In genomic region chr5:95821110-95822021, GRCh38 we compare ENCODE assay signal across 8 cellular contexts. TPM values are rescaled to one million over a fixed set of nuclear protein-coding genes. Genes with fewer than 3 reads are reported as not detected.
DNase-seq lines count a peak whose midpoint lies in the region; ATAC-seq and TF ChIP-seq lines count a peak whose summit lies in the region.

No MANE protein-coding gene starts in this region.

- peaks cover 78% of the 10 kb centered on the region for H3K4me1 Mint-ChIP-seq in activated naive CD4-positive, alpha-beta T cell treated with anti-CD3 and anti-CD28 coated beads, Interleukin-2, amount 50 U/mL, for 24 hours

- no peaks in the 10 kb centered on the region for H3K36me3 Mint-ChIP-seq in activated naive CD4-positive, alpha-beta T cell treated with anti-CD3 and anti-CD28 coated beads, Interleukin-2, amount 50 U/mL, for 24 hours

- H3K4me3 ChIP-seq in Panc1 (ENCODE audit: low read depth in 2 of 2, low read length in 2 of 2) (peak overlapping the region; percentile 77 to 96), psoas muscle (peak overlapping the region; percentile 95)

- 30 to 40% (median 33%) methylated on average over 9 of the region's 9 CpGs for WGBS in psoas muscle, 3 donors

- H3K4me3 Mint-ChIP-seq in activated naive CD4-positive, alpha-beta T cell treated with anti-CD3 and anti-CD28 coated beads, Interleukin-2, amount 50 U/mL, for 24 hours: peak overlapping the region; percentile 94

- peak overlapping the region; percentile 98 for H3K27ac Mint-ChIP-seq in activated naive CD4-positive, alpha-beta T cell treated with anti-CD3 and anti-CD28 coated beads, Interleukin-2, amount 50 U/mL, for 24 hours

- H3K27me3 ChIP-seq in Panc1 (ENCODE audit: control insufficient read depth, insufficient read depth, low read length): no peaks in the 10 kb centered on the region
- H3K27me3 ChIP-seq in psoas muscle (ENCODE audit: insufficient read depth in 3 of 3, low read length in 2 of 3): no peaks in the 10 kb centered on the region

- H3K9me3 Mint-ChIP-seq in activated naive CD4-positive, alpha-beta T cell treated with anti-CD3 and anti-CD28 coated beads, Interleukin-2, amount 50 U/mL, for 24 hours: no peaks in the 10 kb centered on the region

- no peaks in the 10 kb centered on the region for H3K27me3 Mint-ChIP-seq in activated naive CD4-positive, alpha-beta T cell treated with anti-CD3 and anti-CD28 coated beads, Interleukin-2, amount 50 U/mL, for 24 hours

- H3K36me3 ChIP-seq in Panc1 (ENCODE audit: control insufficient read depth, insufficient read depth, low read length) (peaks cover 2% of the 10 kb centered on the region; the same call in 1 of the 2 replicates), psoas muscle (ENCODE audit: insufficient read depth in 1 of 2, low read depth in 1 of 2) (peaks cover 4 to 35% of the 10 kb centered on the region in 2 donors)

- H3K4me1 ChIP-seq in Panc1 (ENCODE audit: control insufficient read depth, insufficient read depth, low read length) (peaks cover 23% of the 10 kb centered on the region), psoas muscle (peaks cover 58% of the 10 kb centered on the region)

- TF ChIP-seq CTCF in Panc1 (IDR thresholded peaks at IDR 0.05) (no peak), psoas muscle (IDR thresholded peaks at IDR 0.05) (no peak)

- POLR2A ChIA-PET in Panc1 (lab: Charles Lee): no interaction called here

- in situ Hi-C loops in Panc1 (cut with HindIII; ENCODE audit: low pct_unique_long_range_greater_than_20kb, low sequenced_read_pairs): no loop called here

- peak overlapping the region; percentile 32; the same call in 1 of the 2 replicates for H3K27ac ChIP-seq in Panc1 (ENCODE audit: low read length)
- H3K27ac ChIP-seq in epithelial cell of prostate: peak overlapping the region; percentile 87
- H3K27ac ChIP-seq in psoas muscle: peak overlapping the region; percentile 95

- BruUV-seq in Panc1 (replicated peaks; lab: Mats Ljungman, UMichigan): no TSS peak

- H3K9me3 ChIP-seq in Panc1 (ENCODE audit: control insufficient read depth, insufficient read depth, low read depth, low read length) (no peaks in the 10 kb centered on the region), psoas muscle (no peaks in the 10 kb centered on the region)

- no peak for DNase-seq in activated naive CD4-positive, alpha-beta T cell (lab: John Stamatoyannopoulos, UW)
- no peak for DNase-seq in Panc1 (ENCODE audit: low read depth, low spot score)
- DNase-seq in epithelial cell of prostate (ENCODE audit: low read depth, low spot score): no peak
- no peak for DNase-seq in psoas muscle
- no peak for DNase-seq in NCI-H1930 (lab: John Stamatoyannopoulos, UW)
- DNase-seq in DMS153 treated with DMSO at 0.1 percent for 48 hours (lab: John Stamatoyannopoulos, UW; ENCODE audit: unreplicated experiment): no peak
- DNase-seq in cerebellum (ENCODE audit: low spot score): no peak

- intact Hi-C loops in Panc1 (cut with micrococcal nuclease; ENCODE audit: unreplicated experiment) (no loop called here), psoas muscle (cut with DNase I) (loop anchor here in 1 of 2 donors (2.0 kb wide), 1 partner anchor 15 kb away; no protein-coding TSS in a partner anchor)

- CTCF ChIA-PET in Panc1 (lab: Charles Lee): interaction anchor here (0.7 kb wide), 1 partner anchor 142 kb away, joined by 3 read pairs; no protein-coding TSS in a partner anchor

- ATAC-seq in Panc1 (no peak), psoas muscle (no peak)

RNA-seq across cellular contexts. Expression of gene GLRX, which starts 1.2 kb away (rescaled TPM):
- total RNA-seq in Panc1 (2021; ENCODE audit: unreplicated experiment) (5.8 TPM), psoas muscle (100 to 1,000 TPM; 131 to 888 (median 651) TPM), cerebellum (8.9 TPM)
- 5.3 TPM for polyA plus RNA-seq in Panc1 (2012; ENCODE audit: insufficient read length)
- polyA plus RNA-seq in psoas muscle: 1,000 to 10,000 TPM; 1,121 to 3,024 (median 1,342) TPM

Comparison
In these comparisons a context has a peak if more than half of its experiments do, and no peak if none do; other contexts are left out.
1. H3K27ac ChIP-seq: peak in every context shown above with its lines; median percentile 95 in psoas muscle; 87 in epithelial cell of prostate; 32 in Panc1.
2. RNA of gene GLRX, which starts 1.2 kb away (total RNA-seq): 131 to 888 TPM in psoas muscle; 8.9 TPM in cerebellum (single experiment) and 5.8 TPM in Panc1 (single experiment); every median in the first group is over 10 times any median in the second.